2 cellular contexts compared by ENCODE assay signal in the genomic region with DNA sequence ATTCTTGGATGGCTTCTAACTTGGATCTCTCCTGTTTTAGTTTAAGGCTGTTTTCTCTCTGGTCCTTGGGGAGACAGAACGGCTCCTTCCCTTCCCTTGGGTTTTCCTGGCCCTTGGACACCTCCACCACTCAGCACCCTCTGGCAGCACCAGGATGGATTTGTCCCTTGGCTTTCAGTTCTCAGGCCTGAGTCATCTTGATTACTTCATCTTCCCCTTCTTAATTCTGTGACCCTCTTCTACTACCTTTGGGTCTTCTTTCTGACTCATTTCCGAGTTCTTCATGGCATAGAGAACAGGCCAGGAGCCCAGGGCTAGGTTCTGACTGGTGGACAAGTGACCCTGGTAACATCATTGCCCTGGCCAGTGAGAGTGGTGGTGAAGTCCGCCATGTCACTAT.
TF ChIP-seq lines count a peak whose summit lies in the region.

No MANE protein-coding gene starts in this region.

TF ChIP-seq in K562, 482 proteins besides CTCF, POLR2A, EP300 and RAD21:
- TF ChIP-seq SRSF3 (IDR thresholded peaks at IDR 0.05; ENCODE audit: insufficient read depth, low read length) (no peak), CHD1 (IDR thresholded peaks at IDR 0.05; ENCODE audit: low read length) (no peak), BRCA1 (IDR thresholded peaks at IDR 0.05) (no peak), BRCA1 (CRISPR knock-in tag; IDR thresholded peaks at IDR 0.05) (no peak), RBBP5 (IDR thresholded peaks at IDR 0.05; ENCODE audit: borderline replicate concordance, insufficient read depth, low read length, poor library complexity, severe bottlenecking) (no peak)
- TF ChIP-seq, protein P1, sequence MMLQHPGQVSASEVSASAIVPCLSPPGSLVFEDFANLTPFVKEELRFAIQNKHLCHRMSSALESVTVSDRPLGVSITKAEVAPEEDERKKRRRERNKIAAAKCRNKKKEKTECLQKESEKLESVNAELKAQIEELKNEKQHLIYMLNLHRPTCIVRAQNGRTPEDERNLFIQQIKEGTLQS (IDR thresholded peaks at IDR 0.05): peak; percentile 20; the same call in 1 of the 2 replicates
- TF ChIP-seq, protein P1 (CRISPR knock-in tag; conservative IDR thresholded peaks at IDR 0.05): no peak
- TF ChIP-seq, protein P2, sequence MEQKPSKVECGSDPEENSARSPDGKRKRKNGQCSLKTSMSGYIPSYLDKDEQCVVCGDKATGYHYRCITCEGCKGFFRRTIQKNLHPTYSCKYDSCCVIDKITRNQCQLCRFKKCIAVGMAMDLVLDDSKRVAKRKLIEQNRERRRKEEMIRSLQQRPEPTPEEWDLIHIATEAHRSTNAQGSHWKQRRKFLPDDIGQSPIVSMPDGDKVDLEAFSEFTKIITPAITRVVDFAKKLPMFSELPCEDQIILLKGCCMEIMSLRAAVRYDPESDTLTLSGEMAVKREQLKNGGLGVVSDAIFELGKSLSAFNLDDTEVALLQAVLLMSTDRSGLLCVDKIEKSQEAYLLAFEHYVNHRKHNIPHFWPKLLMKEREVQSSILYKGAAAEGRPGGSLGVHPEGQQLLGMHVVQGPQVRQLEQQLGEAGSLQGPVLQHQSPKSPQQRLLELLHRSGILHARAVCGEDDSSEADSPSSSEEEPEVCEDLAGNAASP (IDR thresholded peaks at IDR 0.05): no peak

TF ChIP-seq in HepG2, 621 proteins besides CTCF, POLR2A, EP300 and RAD21:
- TF ChIP-seq CBFB (CRISPR knock-in tag; IDR thresholded peaks at IDR 0.05): no peak
- TF ChIP-seq, protein P3, sequence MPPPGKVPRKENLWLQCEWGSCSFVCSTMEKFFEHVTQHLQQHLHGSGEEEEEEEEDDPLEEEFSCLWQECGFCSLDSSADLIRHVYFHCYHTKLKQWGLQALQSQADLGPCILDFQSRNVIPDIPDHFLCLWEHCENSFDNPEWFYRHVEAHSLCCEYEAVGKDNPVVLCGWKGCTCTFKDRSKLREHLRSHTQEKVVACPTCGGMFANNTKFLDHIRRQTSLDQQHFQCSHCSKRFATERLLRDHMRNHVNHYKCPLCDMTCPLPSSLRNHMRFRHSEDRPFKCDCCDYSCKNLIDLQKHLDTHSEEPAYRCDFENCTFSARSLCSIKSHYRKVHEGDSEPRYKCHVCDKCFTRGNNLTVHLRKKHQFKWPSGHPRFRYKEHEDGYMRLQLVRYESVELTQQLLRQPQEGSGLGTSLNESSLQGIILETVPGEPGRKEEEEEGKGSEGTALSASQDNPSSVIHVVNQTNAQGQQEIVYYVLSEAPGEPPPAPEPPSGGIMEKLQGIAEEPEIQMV (CRISPR knock-in tag; IDR thresholded peaks at IDR 0.05; ENCODE audit: low read depth): no peak
- no peak for TF ChIP-seq KLF9 (CRISPR knock-in tag; IDR thresholded peaks at IDR 0.05; ENCODE audit: low read depth)
- TF ChIP-seq SNAPC2 (CRISPR knock-in tag; IDR thresholded peaks at IDR 0.05): no peak
- no peak for TF ChIP-seq SRY (CRISPR knock-in tag; IDR thresholded peaks at IDR 0.05)
- TF ChIP-seq, protein P4, sequence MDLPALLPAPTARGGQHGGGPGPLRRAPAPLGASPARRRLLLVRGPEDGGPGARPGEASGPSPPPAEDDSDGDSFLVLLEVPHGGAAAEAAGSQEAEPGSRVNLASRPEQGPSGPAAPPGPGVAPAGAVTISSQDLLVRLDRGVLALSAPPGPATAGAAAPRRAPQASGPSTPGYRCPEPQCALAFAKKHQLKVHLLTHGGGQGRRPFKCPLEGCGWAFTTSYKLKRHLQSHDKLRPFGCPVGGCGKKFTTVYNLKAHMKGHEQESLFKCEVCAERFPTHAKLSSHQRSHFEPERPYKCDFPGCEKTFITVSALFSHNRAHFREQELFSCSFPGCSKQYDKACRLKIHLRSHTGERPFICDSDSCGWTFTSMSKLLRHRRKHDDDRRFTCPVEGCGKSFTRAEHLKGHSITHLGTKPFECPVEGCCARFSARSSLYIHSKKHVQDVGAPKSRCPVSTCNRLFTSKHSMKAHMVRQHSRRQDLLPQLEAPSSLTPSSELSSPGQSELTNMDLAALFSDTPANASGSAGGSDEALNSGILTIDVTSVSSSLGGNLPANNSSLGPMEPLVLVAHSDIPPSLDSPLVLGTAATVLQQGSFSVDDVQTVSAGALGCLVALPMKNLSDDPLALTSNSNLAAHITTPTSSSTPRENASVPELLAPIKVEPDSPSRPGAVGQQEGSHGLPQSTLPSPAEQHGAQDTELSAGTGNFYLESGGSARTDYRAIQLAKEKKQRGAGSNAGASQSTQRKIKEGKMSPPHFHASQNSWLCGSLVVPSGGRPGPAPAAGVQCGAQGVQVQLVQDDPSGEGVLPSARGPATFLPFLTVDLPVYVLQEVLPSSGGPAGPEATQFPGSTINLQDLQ (CRISPR knock-in tag; IDR thresholded peaks at IDR 0.05): no peak
- no peak for TF ChIP-seq ZBTB3 (CRISPR knock-in tag; IDR thresholded peaks at IDR 0.05; ENCODE audit: borderline replicate concordance, low read depth)
- no peak for TF ChIP-seq NKX3-1 (CRISPR knock-in tag; IDR thresholded peaks at IDR 0.05)
- no peak for TF ChIP-seq SOX6 (IDR thresholded peaks at IDR 0.05)
- no peak for TF ChIP-seq SOX6 (CRISPR knock-in tag; IDR thresholded peaks at IDR 0.05)
- TF ChIP-seq, protein P5, sequence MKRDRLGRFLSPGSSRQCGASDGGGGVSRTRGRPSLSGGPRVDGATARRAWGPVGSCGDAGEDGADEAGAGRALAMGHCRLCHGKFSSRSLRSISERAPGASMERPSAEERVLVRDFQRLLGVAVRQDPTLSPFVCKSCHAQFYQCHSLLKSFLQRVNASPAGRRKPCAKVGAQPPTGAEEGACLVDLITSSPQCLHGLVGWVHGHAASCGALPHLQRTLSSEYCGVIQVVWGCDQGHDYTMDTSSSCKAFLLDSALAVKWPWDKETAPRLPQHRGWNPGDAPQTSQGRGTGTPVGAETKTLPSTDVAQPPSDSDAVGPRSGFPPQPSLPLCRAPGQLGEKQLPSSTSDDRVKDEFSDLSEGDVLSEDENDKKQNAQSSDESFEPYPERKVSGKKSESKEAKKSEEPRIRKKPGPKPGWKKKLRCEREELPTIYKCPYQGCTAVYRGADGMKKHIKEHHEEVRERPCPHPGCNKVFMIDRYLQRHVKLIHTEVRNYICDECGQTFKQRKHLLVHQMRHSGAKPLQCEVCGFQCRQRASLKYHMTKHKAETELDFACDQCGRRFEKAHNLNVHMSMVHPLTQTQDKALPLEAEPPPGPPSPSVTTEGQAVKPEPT (CRISPR knock-in tag; IDR thresholded peaks at IDR 0.05; ENCODE audit: low read depth): no peak
- no peak for TF ChIP-seq SMYD3 (CRISPR knock-in tag; IDR thresholded peaks at IDR 0.05)
- no peak for TF ChIP-seq DPF2 (CRISPR knock-in tag; IDR thresholded peaks at IDR 0.05; ENCODE audit: borderline replicate concordance, low read depth)
- no peak for TF ChIP-seq DMAP1 (CRISPR knock-in tag; IDR thresholded peaks at IDR 0.05)
- TF ChIP-seq, protein P6, sequence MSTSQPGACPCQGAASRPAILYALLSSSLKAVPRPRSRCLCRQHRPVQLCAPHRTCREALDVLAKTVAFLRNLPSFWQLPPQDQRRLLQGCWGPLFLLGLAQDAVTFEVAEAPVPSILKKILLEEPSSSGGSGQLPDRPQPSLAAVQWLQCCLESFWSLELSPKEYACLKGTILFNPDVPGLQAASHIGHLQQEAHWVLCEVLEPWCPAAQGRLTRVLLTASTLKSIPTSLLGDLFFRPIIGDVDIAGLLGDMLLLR (CRISPR knock-in tag; IDR thresholded peaks at IDR 0.05): no peak
- TF ChIP-seq, protein P7, sequence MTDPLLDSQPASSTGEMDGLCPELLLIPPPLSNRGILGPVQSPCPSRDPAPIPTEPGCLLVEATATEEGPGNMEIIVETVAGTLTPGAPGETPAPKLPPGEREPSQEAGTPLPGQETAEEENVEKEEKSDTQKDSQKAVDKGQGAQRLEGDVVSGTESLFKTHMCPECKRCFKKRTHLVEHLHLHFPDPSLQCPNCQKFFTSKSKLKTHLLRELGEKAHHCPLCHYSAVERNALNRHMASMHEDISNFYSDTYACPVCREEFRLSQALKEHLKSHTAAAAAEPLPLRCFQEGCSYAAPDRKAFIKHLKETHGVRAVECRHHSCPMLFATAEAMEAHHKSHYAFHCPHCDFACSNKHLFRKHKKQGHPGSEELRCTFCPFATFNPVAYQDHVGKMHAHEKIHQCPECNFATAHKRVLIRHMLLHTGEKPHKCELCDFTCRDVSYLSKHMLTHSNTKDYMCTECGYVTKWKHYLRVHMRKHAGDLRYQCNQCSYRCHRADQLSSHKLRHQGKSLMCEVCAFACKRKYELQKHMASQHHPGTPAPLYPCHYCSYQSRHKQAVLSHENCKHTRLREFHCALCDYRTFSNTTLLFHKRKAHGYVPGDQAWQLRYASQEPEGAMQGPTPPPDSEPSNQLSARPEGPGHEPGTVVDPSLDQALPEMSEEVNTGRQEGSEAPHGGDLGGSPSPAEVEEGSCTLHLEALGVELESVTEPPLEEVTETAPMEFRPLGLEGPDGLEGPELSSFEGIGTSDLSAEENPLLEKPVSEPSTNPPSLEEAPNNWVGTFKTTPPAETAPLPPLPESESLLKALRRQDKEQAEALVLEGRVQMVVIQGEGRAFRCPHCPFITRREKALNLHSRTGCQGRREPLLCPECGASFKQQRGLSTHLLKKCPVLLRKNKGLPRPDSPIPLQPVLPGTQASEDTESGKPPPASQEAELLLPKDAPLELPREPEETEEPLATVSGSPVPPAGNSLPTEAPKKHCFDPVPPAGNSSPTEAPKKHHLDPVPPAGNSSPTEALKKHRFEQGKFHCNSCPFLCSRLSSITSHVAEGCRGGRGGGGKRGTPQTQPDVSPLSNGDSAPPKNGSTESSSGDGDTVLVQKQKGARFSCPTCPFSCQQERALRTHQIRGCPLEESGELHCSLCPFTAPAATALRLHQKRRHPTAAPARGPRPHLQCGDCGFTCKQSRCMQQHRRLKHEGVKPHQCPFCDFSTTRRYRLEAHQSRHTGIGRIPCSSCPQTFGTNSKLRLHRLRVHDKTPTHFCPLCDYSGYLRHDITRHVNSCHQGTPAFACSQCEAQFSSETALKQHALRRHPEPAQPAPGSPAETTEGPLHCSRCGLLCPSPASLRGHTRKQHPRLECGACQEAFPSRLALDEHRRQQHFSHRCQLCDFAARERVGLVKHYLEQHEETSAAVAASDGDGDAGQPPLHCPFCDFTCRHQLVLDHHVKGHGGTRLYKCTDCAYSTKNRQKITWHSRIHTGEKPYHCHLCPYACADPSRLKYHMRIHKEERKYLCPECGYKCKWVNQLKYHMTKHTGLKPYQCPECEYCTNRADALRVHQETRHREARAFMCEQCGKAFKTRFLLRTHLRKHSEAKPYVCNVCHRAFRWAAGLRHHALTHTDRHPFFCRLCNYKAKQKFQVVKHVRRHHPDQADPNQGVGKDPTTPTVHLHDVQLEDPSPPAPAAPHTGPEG (CRISPR knock-in tag; IDR thresholded peaks at IDR 0.05): no peak
- no peak for TF ChIP-seq ZNF34 (CRISPR knock-in tag; IDR thresholded peaks at IDR 0.05; ENCODE audit: borderline replicate concordance)
- TF ChIP-seq ZNF781 (CRISPR knock-in tag; IDR thresholded peaks at IDR 0.05; ENCODE audit: borderline replicate concordance, not compliant biosample characterization): no peak
- TF ChIP-seq SMAD9 (CRISPR knock-in tag; IDR thresholded peaks at IDR 0.05): no peak
